In genomic region chr22:25487508-25487907, GRCh38 we compare ENCODE assay signal across 10 cellular contexts.
"Had no signal": no experiment of that assay in that cellular context is flagged by ENCODE, and none has a peak within 500 bp of the region (broad histone marks: within the 10 kb centered on the region; RNA-seq: fewer than 3 reads in every experiment).

No MANE protein-coding gene starts in this region.

- H3K36me3 Mint-ChIP-seq: natural killer cell treated with Interleukin-12 subunit alpha and Interleukin-12 subunit beta and Interleukin-15 and Interleukin-18, amount 100 ng/mL, for 72 hours had no signal

- H3K4me3 Mint-ChIP-seq: activated CD4-positive, alpha-beta memory T cell treated with anti-CD3 and anti-CD28 coated beads for 36 hours; activated CD8-positive, alpha-beta memory T cell treated with anti-CD3 and anti-CD28 coated beads, Interleukin-2, amount 10 ng/mL, durations not matched to agents 7 days and 5 days; endodermal cell; natural killer cell treated with Interleukin-12 subunit alpha and Interleukin-12 subunit beta and Interleukin-15 and Interleukin-18, amount 100 ng/mL, for 72 hours had no signal

- ATAC-seq: gastroesophageal sphincter; natural killer cell treated with Interleukin-12 subunit alpha and Interleukin-12 subunit beta and Interleukin-15 and Interleukin-18, amount 100 ng/mL, for 72 hours had no signal

- DNase-seq: activated gamma-delta T cell treated with Interleukin-2 at 50 U/mL for 16 hours; cortex of kidney; endodermal cell; islet precursor cell; stimulated activated CD4-positive, alpha-beta T cell treated with anti-CD3 and anti-CD28 coated beads, Interleukin-4, amount 100 ng/mL, for 1 hour had no signal

- H3K27ac Mint-ChIP-seq: activated CD4-positive, alpha-beta memory T cell treated with anti-CD3 and anti-CD28 coated beads for 36 hours; activated CD8-positive, alpha-beta memory T cell treated with anti-CD3 and anti-CD28 coated beads, Interleukin-2, amount 10 ng/mL, durations not matched to agents 7 days and 5 days; endodermal cell; natural killer cell treated with Interleukin-12 subunit alpha and Interleukin-12 subunit beta and Interleukin-15 and Interleukin-18, amount 100 ng/mL, for 72 hours; progenitor cell of endocrine pancreas had no signal

- H3K27me3 Mint-ChIP-seq: activated CD4-positive, alpha-beta memory T cell treated with anti-CD3 and anti-CD28 coated beads for 36 hours; activated CD8-positive, alpha-beta memory T cell treated with anti-CD3 and anti-CD28 coated beads, Interleukin-2, amount 10 ng/mL, durations not matched to agents 7 days and 5 days; progenitor cell of endocrine pancreas had no signal

- H3K9me3 Mint-ChIP-seq: endodermal cell; natural killer cell treated with Interleukin-12 subunit alpha and Interleukin-12 subunit beta and Interleukin-15 and Interleukin-18, amount 100 ng/mL, for 72 hours had no signal
